Comparison of ENCODE assay signal across 25 cellular contexts in the genomic region with DNA sequence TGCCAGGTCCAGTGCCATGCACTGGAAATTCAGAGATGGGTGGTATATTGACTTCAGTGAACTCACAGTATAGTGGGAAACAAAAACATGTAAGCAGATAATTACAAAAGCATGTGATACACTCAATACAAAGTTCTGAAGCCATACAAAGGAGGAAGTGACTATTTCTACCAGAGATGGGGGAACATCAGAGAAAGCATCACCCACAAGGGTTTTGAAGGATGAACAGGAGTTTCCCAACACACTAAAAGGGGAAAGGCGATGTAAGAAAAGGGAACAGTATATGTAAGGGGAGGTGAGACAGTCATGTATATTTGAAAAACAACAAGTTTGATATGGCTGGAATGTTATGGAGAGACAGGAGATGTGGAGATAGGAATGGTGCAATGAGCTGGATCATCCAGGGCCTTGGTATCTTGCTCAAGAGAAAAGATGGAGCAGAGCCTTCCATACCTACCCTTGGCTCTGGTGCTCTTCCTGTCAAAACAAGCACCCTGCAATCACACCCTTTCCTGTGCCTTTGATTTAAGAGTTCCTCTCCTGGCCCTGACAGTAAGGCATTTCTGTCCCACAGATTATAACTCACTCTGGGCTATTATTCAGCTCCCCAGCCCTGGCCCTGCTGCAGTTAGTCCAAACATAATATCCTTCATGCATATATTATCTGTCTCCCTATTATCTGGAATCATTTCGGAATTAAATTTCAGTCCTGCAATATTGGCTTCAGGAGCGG.
"Had no signal": no experiment of that assay in that cellular context is flagged by ENCODE, and none has a peak within 500 bp of the region (broad histone marks: within the 10 kb centered on the region; RNA-seq: fewer than 3 reads in every experiment).

No MANE protein-coding gene starts in this region.

- H3K27me3 ChIP-seq: ascending aorta, brain microvascular endothelial cell, heart right ventricle, testis, uterus had no signal

- H3K27ac Mint-ChIP-seq: activated CD8-positive, alpha-beta T cell treated with anti-CD3 and anti-CD28 coated beads, Interleukin-2, amount 10 ng/mL, durations not matched to agents 7 days and 5 days; activated naive CD4-positive, alpha-beta T cell treated with anti-CD3 and anti-CD28 coated beads, Interleukin-2, amount 50 U/mL, for 72 hours; activated T-helper 1 cell treated with anti-CD3 and anti-CD28 coated beads, Interleukin-12 subunit alpha, Interleukin-12 subunit beta, Interleukin-2, Interleukin-4 antibody, amounts not matched to agents 30 ng/mL and 10 ng/mL and 1 ng/mL, durations not matched to agents 14 hours and 24 hours and 36 hours; dendritic cell treated with granulocyte-macrophage colony-stimulating factor and Interleukin-4, amounts not matched to agents 40 ng/mL and 50 ng/mL, for 4 days had no signal

- H3K4me1 ChIP-seq: ascending aorta had no signal

- H3K9me3 ChIP-seq: ascending aorta, heart right ventricle, testis, uterus had no signal

- ATAC-seq: activated CD8-positive, alpha-beta T cell treated with anti-CD3 and anti-CD28 coated beads, Interleukin-2, amount 10 ng/mL, durations not matched to agents 7 days and 5 days; activated naive CD4-positive, alpha-beta T cell treated with anti-CD3 and anti-CD28 coated beads, Interleukin-2, amount 50 U/mL, for 72 hours; heart right ventricle; left lobe of liver; naive thymus-derived CD8-positive, alpha-beta T cell; sciatic nerve had no signal

- DNase-seq: activated CD4-positive, alpha-beta T cell treated with anti-CD3 and anti-CD28 coated beads, Interleukin-2, amount 50 U/mL, for 1 hour; activated CD4-positive, CD25-positive, alpha-beta regulatory T cell treated with anti-CD3 and anti-CD28 coated beads, Interleukin-2, amount 50 U/mL, for 72 hours; activated CD8-positive, alpha-beta T cell treated with anti-CD3 and anti-CD28 coated beads, Interleukin-2, amount 10 ng/mL, durations not matched to agents 7 days and 5 days; activated gamma-delta T cell; brain microvascular endothelial cell; caudate nucleus; effector CD4-positive, alpha-beta T cell; erythroblast; foreskin fibroblast; heart right ventricle; kidney; naive thymus-derived CD8-positive, alpha-beta T cell; stimulated activated CD4-positive, alpha-beta T cell treated with anti-CD3 and anti-CD28 coated beads, Interleukin-15, amount 100 ng/mL, for 24 hours; stimulated activated CD8-positive, alpha-beta memory T cell treated with anti-CD3 and anti-CD28 coated beads, Interleukin-4, amount 100 ng/mL, for 48 hours; stimulated activated naive CD4-positive, alpha-beta T cell; testis; uterus; WERI-Rb-1 had no signal

- H3K27me3 Mint-ChIP-seq: dendritic cell treated with granulocyte-macrophage colony-stimulating factor and Interleukin-4, amounts not matched to agents 40 ng/mL and 50 ng/mL, for 4 days; naive thymus-derived CD8-positive, alpha-beta T cell had no signal

- H3K36me3 ChIP-seq: ascending aorta, brain microvascular endothelial cell, uterus had no signal

- H3K27ac ChIP-seq: ascending aorta, brain microvascular endothelial cell, heart right ventricle, testis, uterus had no signal

- H3K36me3 Mint-ChIP-seq: activated naive CD4-positive, alpha-beta T cell treated with anti-CD3 and anti-CD28 coated beads, Interleukin-2, amount 50 U/mL, for 72 hours had no signal

- H3K4me3 ChIP-seq: ascending aorta, heart right ventricle, lung, testis, uterus had no signal

- H3K4me3 Mint-ChIP-seq: activated CD8-positive, alpha-beta T cell treated with anti-CD3 and anti-CD28 coated beads, Interleukin-2, amount 10 ng/mL, durations not matched to agents 7 days and 5 days; activated T-helper 1 cell treated with anti-CD3 and anti-CD28 coated beads, Interleukin-12 subunit alpha, Interleukin-12 subunit beta, Interleukin-2, Interleukin-4 antibody, amounts not matched to agents 30 ng/mL and 10 ng/mL and 1 ng/mL, durations not matched to agents 14 hours and 24 hours and 36 hours; dendritic cell treated with granulocyte-macrophage colony-stimulating factor and Interleukin-4, amounts not matched to agents 40 ng/mL and 50 ng/mL, for 4 days had no signal

- H3K9me3 Mint-ChIP-seq: activated naive CD4-positive, alpha-beta T cell treated with anti-CD3 and anti-CD28 coated beads, Interleukin-2, amount 50 U/mL, for 72 hours; activated T-helper 1 cell treated with anti-CD3 and anti-CD28 coated beads, Interleukin-12 subunit alpha, Interleukin-12 subunit beta, Interleukin-2, Interleukin-4 antibody, amounts not matched to agents 30 ng/mL and 10 ng/mL and 1 ng/mL, durations not matched to agents 14 hours and 24 hours and 36 hours; naive thymus-derived CD8-positive, alpha-beta T cell had no signal
